ENCODE assay signal across 8 cellular contexts in the genomic region with DNA sequence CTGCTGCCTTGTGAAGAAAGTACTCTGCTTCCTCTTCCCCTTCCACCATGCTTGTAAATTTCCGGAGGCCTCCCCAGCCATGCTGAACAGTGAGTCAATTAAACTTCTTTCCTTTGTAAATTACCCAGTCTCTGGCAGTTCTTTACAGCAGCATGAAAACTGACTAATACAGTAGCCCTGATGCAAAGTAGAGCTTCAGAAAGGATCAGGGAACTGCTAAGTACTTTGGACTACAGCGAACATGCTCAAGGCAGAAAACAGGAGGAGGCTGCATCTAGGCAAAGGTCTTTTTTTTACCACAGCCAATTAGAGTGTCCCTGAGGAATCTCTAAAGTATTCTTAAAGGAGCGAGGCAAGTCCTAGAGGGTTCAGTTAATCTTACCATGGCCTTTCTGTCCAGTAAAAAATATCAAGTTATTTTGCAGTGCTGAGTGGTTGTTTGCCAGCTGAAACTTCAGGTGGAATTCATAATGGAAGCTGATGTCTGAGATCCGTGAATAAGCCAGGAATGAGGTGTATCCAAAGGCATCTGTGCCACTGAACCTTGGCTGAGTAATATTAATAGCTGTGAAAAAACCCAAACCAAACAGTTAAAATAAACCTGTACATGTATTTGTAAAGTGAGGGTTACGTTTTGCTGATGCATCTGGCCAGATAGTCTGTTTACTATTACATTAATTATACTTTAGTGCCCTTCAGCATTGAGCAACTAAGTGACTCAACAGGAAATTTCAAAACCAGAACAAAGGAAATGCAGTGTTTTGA.
DNase-seq lines count a peak whose midpoint lies in the region; ATAC-seq and TF ChIP-seq lines count a peak whose summit lies in the region.

No MANE protein-coding gene starts in this region.

- no peaks in the 10 kb centered on the region for H3K27me3 ChIP-seq in CD8-positive, alpha-beta memory T cell (ENCODE audit: insufficient read depth, low read length, poor library complexity, severe bottlenecking)

- H3K4me1 ChIP-seq in CD8-positive, alpha-beta memory T cell (ENCODE audit: insufficient read depth, low read length): no peaks in the 10 kb centered on the region

- no peaks in the 10 kb centered on the region for H3K36me3 ChIP-seq in CD8-positive, alpha-beta memory T cell (ENCODE audit: insufficient read depth, low read length)

- no peaks in the 10 kb centered on the region for H3K36me3 Mint-ChIP-seq in glutamatergic neuron (ENCODE audit: unreplicated experiment)
- H3K36me3 Mint-ChIP-seq in CD8-positive, alpha-beta memory T cell: no peaks in the 10 kb centered on the region

- no peaks in the 10 kb centered on the region for H3K27me3 Mint-ChIP-seq in glutamatergic neuron (ENCODE audit: unreplicated experiment)
- H3K27me3 Mint-ChIP-seq in CD8-positive, alpha-beta memory T cell: peaks cover 0 to 2% of the 10 kb centered on the region in 2 donors

- TF ChIP-seq CTCF in glutamatergic neuron (IDR thresholded peaks at IDR 0.05; ENCODE audit: partially characterized antibody, unreplicated experiment): no peak

- POLR2A ChIA-PET in CD8-positive, alpha-beta memory T cell (lab: Charles Lee): no interaction called here

- no peak overlapping the region for H3K27ac ChIP-seq in CD8-positive, alpha-beta memory T cell (ENCODE audit: low read depth, low read length)

- H3K4me1 Mint-ChIP-seq in glutamatergic neuron (ENCODE audit: low read depth, unreplicated experiment): peaks cover 20% of the 10 kb centered on the region
- H3K4me1 Mint-ChIP-seq in CD8-positive, alpha-beta memory T cell: no peaks in the 10 kb centered on the region

- H3K4me3 Mint-ChIP-seq in glutamatergic neuron (ENCODE audit: unreplicated experiment): peak overlapping the region; percentile 1
- H3K4me3 Mint-ChIP-seq in CD8-positive, alpha-beta memory T cell: no peak overlapping the region

- CTCF ChIA-PET in CD8-positive, alpha-beta memory T cell (lab: Charles Lee): no interaction called here

- ATAC-seq in GM19351 (IDR thresholded peaks at IDR 0.05; ENCODE audit: unreplicated experiment) (no peak), GM18907 (IDR thresholded peaks at IDR 0.05; ENCODE audit: unreplicated experiment) (no peak)

- H3K27ac Mint-ChIP-seq in glutamatergic neuron (ENCODE audit: unreplicated experiment): peak overlapping the region; percentile 10
- H3K27ac Mint-ChIP-seq in CD8-positive, alpha-beta memory T cell: no peak overlapping the region

- H3K9me3 ChIP-seq in CD8-positive, alpha-beta memory T cell (ENCODE audit: low read length): no peaks in the 10 kb centered on the region

- no peaks in the 10 kb centered on the region for H3K9me3 Mint-ChIP-seq in glutamatergic neuron (ENCODE audit: unreplicated experiment)
- H3K9me3 Mint-ChIP-seq in CD8-positive, alpha-beta memory T cell: no peaks in the 10 kb centered on the region

- DNase-seq in HS-5 (ENCODE audit: low read depth) (peak; percentile 90), SKM-1 treated with dmso at 0.1 percent for 144 hours (lab: John Stamatoyannopoulos, UW; ENCODE audit: unreplicated experiment) (peak; percentile 65), glutamatergic neuron (no peak), stromal cell of bone marrow (ENCODE audit: low read depth) (peak; percentile 61), cerebellum (ENCODE audit: low spot score) (no peak)
- DNase-seq in CD8-positive, alpha-beta memory T cell: no peak

- H3K4me3 ChIP-seq in CD8-positive, alpha-beta memory T cell (ENCODE audit: low read length): no peak overlapping the region

Comparison
In these comparisons a context has a peak if more than half of its experiments do, and no peak if none do; other contexts are left out.
1. DNase-seq: peak in HS-5 (single experiment), SKM-1 treated with dmso at 0.1 percent for 144 hours (single experiment) and stromal cell of bone marrow (single experiment); none in glutamatergic neuron (single experiment), cerebellum (single experiment) and CD8-positive, alpha-beta memory T cell (0 of 5).